Comparison of ENCODE assay signal across 12 cellular contexts in the genomic region with DNA sequence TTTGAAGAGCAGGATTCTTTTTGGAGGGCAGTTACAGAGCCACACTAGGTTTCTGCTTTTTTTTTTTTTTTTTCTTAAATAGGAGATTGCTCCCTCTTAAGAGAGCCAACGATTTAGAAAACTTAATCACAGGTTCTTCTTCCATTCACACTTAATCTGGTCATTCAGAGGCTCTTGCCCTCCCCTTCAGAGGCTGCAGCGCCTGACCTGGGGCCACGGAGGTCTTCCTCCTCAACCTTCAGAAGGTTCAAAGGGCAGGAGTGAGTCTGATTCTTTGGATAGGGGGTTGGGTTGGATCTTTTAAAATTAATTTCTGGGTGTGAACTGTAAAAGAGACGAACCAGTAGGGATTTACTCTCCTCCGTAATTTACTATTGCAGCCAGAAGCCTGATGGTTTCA.
"Had no signal": no experiment of that assay in that cellular context is flagged by ENCODE, and none has a peak within 500 bp of the region (broad histone marks: within the 10 kb centered on the region; RNA-seq: fewer than 3 reads in every experiment).

No MANE protein-coding gene starts in this region.

- H3K4me3 Mint-ChIP-seq: activated naive CD8-positive, alpha-beta T cell treated with anti-CD3 and anti-CD28 coated beads for 36 hours; activated T-helper 1 cell treated with anti-CD3 and anti-CD28 coated beads, Interleukin-12 subunit alpha, Interleukin-12 subunit beta, Interleukin-2, Interleukin-4 antibody, amounts not matched to agents 30 ng/mL and 10 ng/mL and 1 ng/mL, durations not matched to agents 14 hours and 24 hours and 36 hours; memory B cell; natural killer cell treated with Interleukin-12 subunit alpha and Interleukin-12 subunit beta and Interleukin-15 and Interleukin-18, amount 100 ng/mL, for 72 hours had no signal

- H3K36me3 ChIP-seq: gastroesophageal sphincter, right lobe of liver, suprapubic skin had no signal

- ATAC-seq: activated CD4-positive, CD25-positive, alpha-beta regulatory T cell treated with anti-CD3 and anti-CD28 coated beads, Interleukin-2, amount 50 U/mL, for 24 hours; gastroesophageal sphincter; natural killer cell treated with Interleukin-12 subunit alpha and Interleukin-12 subunit beta and Interleukin-15 and Interleukin-18, amount 100 ng/mL, for 72 hours; stimulated activated naive CD8-positive, alpha-beta T cell treated with anti-CD3 and anti-CD28 coated beads, Interleukin-15, Interleukin-2, amounts not matched to agents 100 U/mL and 50 U/mL, for 24 hours had no signal

- H3K27ac ChIP-seq: right lobe of liver, suprapubic skin had no signal

- H3K9me3 ChIP-seq: gastroesophageal sphincter, right lobe of liver, suprapubic skin had no signal

- H3K4me3 ChIP-seq: gastroesophageal sphincter, right lobe of liver, suprapubic skin had no signal

- H3K27ac Mint-ChIP-seq: activated naive CD8-positive, alpha-beta T cell treated with anti-CD3 and anti-CD28 coated beads for 36 hours; activated T-helper 1 cell treated with anti-CD3 and anti-CD28 coated beads, Interleukin-12 subunit alpha, Interleukin-12 subunit beta, Interleukin-2, Interleukin-4 antibody, amounts not matched to agents 30 ng/mL and 10 ng/mL and 1 ng/mL, durations not matched to agents 14 hours and 24 hours and 36 hours; memory B cell; natural killer cell treated with Interleukin-12 subunit alpha and Interleukin-12 subunit beta and Interleukin-15 and Interleukin-18, amount 100 ng/mL, for 72 hours had no signal

- H3K36me3 Mint-ChIP-seq: activated naive CD8-positive, alpha-beta T cell treated with anti-CD3 and anti-CD28 coated beads for 36 hours; memory B cell; natural killer cell treated with Interleukin-12 subunit alpha and Interleukin-12 subunit beta and Interleukin-15 and Interleukin-18, amount 100 ng/mL, for 72 hours had no signal

- H3K4me1 ChIP-seq: suprapubic skin had no signal

- H3K9me3 Mint-ChIP-seq: activated naive CD8-positive, alpha-beta T cell treated with anti-CD3 and anti-CD28 coated beads for 36 hours; activated T-helper 1 cell treated with anti-CD3 and anti-CD28 coated beads, Interleukin-12 subunit alpha, Interleukin-12 subunit beta, Interleukin-2, Interleukin-4 antibody, amounts not matched to agents 30 ng/mL and 10 ng/mL and 1 ng/mL, durations not matched to agents 14 hours and 24 hours and 36 hours; memory B cell; natural killer cell treated with Interleukin-12 subunit alpha and Interleukin-12 subunit beta and Interleukin-15 and Interleukin-18, amount 100 ng/mL, for 72 hours had no signal

- H3K27me3 ChIP-seq: gastroesophageal sphincter, right lobe of liver, suprapubic skin had no signal

- DNase-seq: activated naive CD8-positive, alpha-beta T cell treated with anti-CD3 and anti-CD28 coated beads for 36 hours; anterior cingulate cortex; dermis blood vessel endothelial cell; right lobe of liver; stimulated activated naive CD8-positive, alpha-beta T cell treated with anti-CD3 and anti-CD28 coated beads, Interleukin-15, Interleukin-2, amounts not matched to agents 100 U/mL and 50 U/mL, for 24 hours; T-helper 9 cell had no signal

- H3K4me1 Mint-ChIP-seq: activated naive CD8-positive, alpha-beta T cell treated with anti-CD3 and anti-CD28 coated beads for 36 hours; memory B cell had no signal
